ENCODE assay signal across 1 cellular context in the genomic region with DNA sequence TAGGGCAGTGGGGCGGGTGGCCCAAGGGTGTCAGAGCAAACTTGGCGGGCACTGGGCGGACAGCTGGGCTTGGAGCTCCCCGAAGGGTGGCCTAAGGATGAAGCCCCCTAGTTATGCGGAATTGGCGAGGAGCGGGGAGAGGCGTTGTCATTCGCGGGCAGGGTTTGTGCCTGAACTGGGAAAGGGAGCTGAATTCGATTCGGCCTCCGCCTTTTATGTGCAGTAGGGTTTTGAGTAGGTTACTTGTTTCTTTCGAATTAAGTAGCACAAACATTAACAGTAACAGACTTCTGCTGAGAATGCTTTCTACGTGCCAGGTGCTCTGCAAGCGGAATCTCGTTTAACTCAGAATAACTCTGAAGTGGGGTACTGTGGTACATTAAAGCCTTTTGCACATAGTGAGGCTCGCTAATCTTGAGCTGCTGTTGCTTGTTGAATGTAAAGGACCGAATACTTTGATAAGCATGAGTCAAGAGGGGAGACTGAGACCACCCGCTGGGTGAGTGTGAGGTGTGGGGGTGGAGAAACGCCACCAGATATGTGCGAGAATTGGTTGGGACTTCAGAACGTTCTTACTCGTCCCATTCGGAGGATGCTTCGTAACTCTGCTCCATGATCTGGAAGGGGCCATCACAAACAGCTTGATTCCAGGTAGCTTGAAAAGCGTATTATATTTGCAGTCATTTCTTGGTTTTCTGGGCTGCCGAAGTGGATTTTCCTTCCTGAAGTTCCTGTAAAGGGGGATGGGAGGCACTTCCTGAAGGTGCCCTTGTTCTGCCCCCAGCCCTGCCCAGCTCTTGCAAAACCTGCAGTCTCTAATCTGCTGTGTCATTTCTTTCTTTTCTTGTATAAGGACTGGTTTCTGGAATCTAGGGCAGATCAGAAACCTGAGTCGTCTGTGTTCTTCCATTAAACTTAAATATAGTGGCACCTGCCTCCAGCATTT.
TF ChIP-seq lines count a peak whose summit lies in the region.

No MANE protein-coding gene starts in this region.

TF ChIP-seq in SK-N-SH treated with all-trans-retinoic acid at 6 μM for 48 hours, 23 proteins besides CTCF, POLR2A, EP300 and RAD21 (continued from another document):
- TF ChIP-seq TCF4 (CRISPR knock-in tag; IDR thresholded peaks at IDR 0.05; ENCODE audit: borderline replicate concordance) (no peak), ZNF565 (CRISPR knock-in tag; conservative IDR thresholded peaks at IDR 0.05; ENCODE audit: low read depth) (no peak), ISL1 (CRISPR knock-in tag; IDR thresholded peaks at IDR 0.05) (no peak), ZFP30 (CRISPR knock-in tag; IDR thresholded peaks at IDR 0.05) (no peak), ARNTL (CRISPR knock-in tag; IDR thresholded peaks at IDR 0.05; ENCODE audit: borderline replicate concordance, low read depth) (no peak), ZNF8 (CRISPR knock-in tag; IDR thresholded peaks at IDR 0.05) (no peak), TOX (CRISPR knock-in tag; IDR thresholded peaks at IDR 0.05; ENCODE audit: borderline replicate concordance) (no peak), SNAI2 (CRISPR knock-in tag; IDR thresholded peaks at IDR 0.05) (no peak), PPARA (CRISPR knock-in tag; IDR thresholded peaks at IDR 0.05; ENCODE audit: borderline replicate concordance) (no peak), CSDC2 (CRISPR knock-in tag; IDR thresholded peaks at IDR 0.05) (no peak), ZFP3 (CRISPR knock-in tag; IDR thresholded peaks at IDR 0.05) (no peak), RARB (CRISPR knock-in tag; IDR thresholded peaks at IDR 0.05) (no peak), ZNF70 (CRISPR knock-in tag; IDR thresholded peaks at IDR 0.05) (no peak), ZC3H10 (CRISPR knock-in tag; IDR thresholded peaks at IDR 0.05) (no peak)
- TF ChIP-seq, protein P1, sequence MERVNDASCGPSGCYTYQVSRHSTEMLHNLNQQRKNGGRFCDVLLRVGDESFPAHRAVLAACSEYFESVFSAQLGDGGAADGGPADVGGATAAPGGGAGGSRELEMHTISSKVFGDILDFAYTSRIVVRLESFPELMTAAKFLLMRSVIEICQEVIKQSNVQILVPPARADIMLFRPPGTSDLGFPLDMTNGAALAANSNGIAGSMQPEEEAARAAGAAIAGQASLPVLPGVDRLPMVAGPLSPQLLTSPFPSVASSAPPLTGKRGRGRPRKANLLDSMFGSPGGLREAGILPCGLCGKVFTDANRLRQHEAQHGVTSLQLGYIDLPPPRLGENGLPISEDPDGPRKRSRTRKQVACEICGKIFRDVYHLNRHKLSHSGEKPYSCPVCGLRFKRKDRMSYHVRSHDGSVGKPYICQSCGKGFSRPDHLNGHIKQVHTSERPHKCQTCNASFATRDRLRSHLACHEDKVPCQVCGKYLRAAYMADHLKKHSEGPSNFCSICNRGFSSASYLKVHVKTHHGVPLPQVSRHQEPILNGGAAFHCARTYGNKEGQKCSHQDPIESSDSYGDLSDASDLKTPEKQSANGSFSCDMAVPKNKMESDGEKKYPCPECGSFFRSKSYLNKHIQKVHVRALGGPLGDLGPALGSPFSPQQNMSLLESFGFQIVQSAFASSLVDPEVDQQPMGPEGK (CRISPR knock-in tag; IDR thresholded peaks at IDR 0.05; ENCODE audit: borderline replicate concordance): no peak
- TF ChIP-seq, protein P2, sequence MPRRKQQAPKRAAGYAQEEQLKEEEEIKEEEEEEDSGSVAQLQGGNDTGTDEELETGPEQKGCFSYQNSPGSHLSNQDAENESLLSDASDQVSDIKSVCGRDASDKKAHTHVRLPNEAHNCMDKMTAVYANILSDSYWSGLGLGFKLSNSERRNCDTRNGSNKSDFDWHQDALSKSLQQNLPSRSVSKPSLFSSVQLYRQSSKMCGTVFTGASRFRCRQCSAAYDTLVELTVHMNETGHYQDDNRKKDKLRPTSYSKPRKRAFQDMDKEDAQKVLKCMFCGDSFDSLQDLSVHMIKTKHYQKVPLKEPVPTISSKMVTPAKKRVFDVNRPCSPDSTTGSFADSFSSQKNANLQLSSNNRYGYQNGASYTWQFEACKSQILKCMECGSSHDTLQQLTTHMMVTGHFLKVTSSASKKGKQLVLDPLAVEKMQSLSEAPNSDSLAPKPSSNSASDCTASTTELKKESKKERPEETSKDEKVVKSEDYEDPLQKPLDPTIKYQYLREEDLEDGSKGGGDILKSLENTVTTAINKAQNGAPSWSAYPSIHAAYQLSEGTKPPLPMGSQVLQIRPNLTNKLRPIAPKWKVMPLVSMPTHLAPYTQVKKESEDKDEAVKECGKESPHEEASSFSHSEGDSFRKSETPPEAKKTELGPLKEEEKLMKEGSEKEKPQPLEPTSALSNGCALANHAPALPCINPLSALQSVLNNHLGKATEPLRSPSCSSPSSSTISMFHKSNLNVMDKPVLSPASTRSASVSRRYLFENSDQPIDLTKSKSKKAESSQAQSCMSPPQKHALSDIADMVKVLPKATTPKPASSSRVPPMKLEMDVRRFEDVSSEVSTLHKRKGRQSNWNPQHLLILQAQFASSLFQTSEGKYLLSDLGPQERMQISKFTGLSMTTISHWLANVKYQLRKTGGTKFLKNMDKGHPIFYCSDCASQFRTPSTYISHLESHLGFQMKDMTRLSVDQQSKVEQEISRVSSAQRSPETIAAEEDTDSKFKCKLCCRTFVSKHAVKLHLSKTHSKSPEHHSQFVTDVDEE (CRISPR knock-in tag; IDR thresholded peaks at IDR 0.05): no peak
- TF ChIP-seq, protein P3, sequence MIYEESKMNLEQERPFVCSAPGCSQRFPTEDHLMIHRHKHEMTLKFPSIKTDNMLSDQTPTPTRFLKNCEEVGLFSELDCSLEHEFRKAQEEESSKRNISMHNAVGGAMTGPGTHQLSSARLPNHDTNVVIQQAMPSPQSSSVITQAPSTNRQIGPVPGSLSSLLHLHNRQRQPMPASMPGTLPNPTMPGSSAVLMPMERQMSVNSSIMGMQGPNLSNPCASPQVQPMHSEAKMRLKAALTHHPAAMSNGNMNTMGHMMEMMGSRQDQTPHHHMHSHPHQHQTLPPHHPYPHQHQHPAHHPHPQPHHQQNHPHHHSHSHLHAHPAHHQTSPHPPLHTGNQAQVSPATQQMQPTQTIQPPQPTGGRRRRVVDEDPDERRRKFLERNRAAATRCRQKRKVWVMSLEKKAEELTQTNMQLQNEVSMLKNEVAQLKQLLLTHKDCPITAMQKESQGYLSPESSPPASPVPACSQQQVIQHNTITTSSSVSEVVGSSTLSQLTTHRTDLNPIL (CRISPR knock-in tag; IDR thresholded peaks at IDR 0.05; ENCODE audit: low read depth): no peak
